In the genomic region with DNA sequence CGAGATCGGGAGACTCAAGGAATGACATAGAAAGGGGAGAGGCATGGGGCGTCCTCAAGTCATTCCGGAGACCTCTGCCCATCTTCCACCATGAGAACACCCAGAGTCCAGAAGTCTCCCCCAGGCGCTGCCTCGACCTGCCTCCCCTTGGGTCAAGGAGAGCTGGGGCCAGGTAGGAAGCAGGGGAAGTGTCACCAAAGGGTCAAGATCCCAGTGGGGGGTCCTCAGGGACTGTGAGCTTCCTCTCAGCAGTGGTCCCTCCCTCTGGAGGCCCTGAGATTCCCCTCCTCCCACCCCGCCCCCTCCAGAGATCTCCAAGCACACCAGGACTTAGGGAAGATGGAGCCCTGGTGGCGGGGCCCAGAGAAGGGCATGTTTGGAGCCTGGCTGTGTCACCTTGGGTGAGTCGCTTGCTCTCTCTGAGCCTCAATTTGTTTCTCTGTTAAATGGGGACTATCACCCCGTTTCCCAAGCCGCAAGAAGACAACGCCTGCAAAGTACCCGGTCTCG, we compare ENCODE assay signal across 8 cellular contexts. TPM values are rescaled to one million over a fixed set of nuclear protein-coding genes. Genes with fewer than 3 reads are reported as not detected.
DNase-seq lines count a peak whose midpoint lies in the region; ATAC-seq and TF ChIP-seq lines count a peak whose summit lies in the region.

No MANE protein-coding gene starts in this region.

- intact Hi-C loops in OCI-LY7 (cut with micrococcal nuclease; ENCODE audit: unreplicated experiment) = no loop called here

- H3K27me3 ChIP-seq in esophagus (ENCODE audit: control insufficient read depth in 1 of 2, insufficient read depth in 2 of 2, low read length in 2 of 2) = peaks cover 0 to 6% of the 10 kb centered on the region in 2 donors

- no peak for TF ChIP-seq CTCF in OCI-LY7 (conservative IDR thresholded peaks at IDR 0.05; ENCODE audit: low read length)
- TF ChIP-seq CTCF in osteocyte (IDR thresholded peaks at IDR 0.05) = no peak

- H3K4me3 Mint-ChIP-seq in osteocyte (ENCODE audit: unreplicated experiment) = peak overlapping the region; percentile 76

- peak overlapping the region; percentile 76 for H3K4me2 ChIP-seq in OCI-LY7 (ENCODE audit: low read length)

- H3K79me2 ChIP-seq in OCI-LY7 (ENCODE audit: insufficient read depth, low read depth, low read length) = no peaks in the 10 kb centered on the region

- H3K36me3 ChIP-seq in OCI-LY7 (ENCODE audit: insufficient read depth, low read length) (no peaks in the 10 kb centered on the region), esophagus (ENCODE audit: control insufficient read depth in 2 of 2, insufficient read depth in 2 of 2, low read length in 1 of 2) (no peaks in the 10 kb centered on the region)

- H3K9me2 ChIP-seq in OCI-LY7 (ENCODE audit: insufficient read depth, low read length) = no peaks in the 10 kb centered on the region

- no peaks in the 10 kb centered on the region for H3K36me3 Mint-ChIP-seq in osteocyte (ENCODE audit: unreplicated experiment)

- POLR2A ChIA-PET in OCI-LY7 (lab: Charles Lee) = no interaction called here

- DNase-seq in Daoy (ENCODE audit: low read depth) = peak; percentile 24
- no peak for DNase-seq in OCI-LY7 (ENCODE audit: low spot score)
- no peak for DNase-seq in osteocyte (ENCODE audit: extremely low spot score, unreplicated experiment)
- DNase-seq in NCI-H345 treated with DMSO at 0.1 percent for 48 hours (lab: John Stamatoyannopoulos, UW; ENCODE audit: unreplicated experiment) = no peak
- DNase-seq in NCI-H2171 (lab: John Stamatoyannopoulos, UW) = no peak

- H3K27me3 Mint-ChIP-seq in osteocyte (ENCODE audit: unreplicated experiment) = no peaks in the 10 kb centered on the region

- H3K27ac ChIP-seq in OCI-LY7 (ENCODE audit: low read depth, low read length, poor library complexity, severe bottlenecking) (no peak overlapping the region), esophagus (ENCODE audit: low read depth in 2 of 2, low read length in 1 of 2) (peak overlapping the region; percentile 44 to 82)

- H3K4me1 ChIP-seq in OCI-LY7 (ENCODE audit: insufficient read depth, low read length, poor library complexity, severe bottlenecking) (peaks cover 29% of the 10 kb centered on the region), esophagus (ENCODE audit: control insufficient read depth in 2 of 2, insufficient read depth in 2 of 2, low read length in 1 of 2) (peaks cover 0 to 7% of the 10 kb centered on the region in 2 donors)

- no peaks in the 10 kb centered on the region for H3K9me3 Mint-ChIP-seq in osteocyte (ENCODE audit: unreplicated experiment)

- peak overlapping the region; percentile 62 for H3K4me3 ChIP-seq in OCI-LY7 (ENCODE audit: low read depth, low read length, poor library complexity, severe bottlenecking)
- H3K4me3 ChIP-seq in esophagus (ENCODE audit: low read depth in 1 of 2, low read length in 2 of 2) = peak overlapping the region; percentile 11 to 50

- ATAC-seq in GM21825 (IDR thresholded peaks at IDR 0.05; ENCODE audit: unreplicated experiment) (no peak), GM21717 (IDR thresholded peaks at IDR 0.05; ENCODE audit: unreplicated experiment) (no peak)

- BruUV-seq in OCI-LY7 (replicated peaks; lab: Mats Ljungman, UMichigan) = no TSS peak

- H3K9me3 ChIP-seq in OCI-LY7 (ENCODE audit: low read length) (no peaks in the 10 kb centered on the region), esophagus (ENCODE audit: control insufficient read depth in 2 of 2, insufficient read depth in 1 of 2, low read depth in 1 of 2, low read length in 1 of 2) (no peaks in the 10 kb centered on the region)

- H4K20me1 ChIP-seq in OCI-LY7 (ENCODE audit: insufficient read depth, low read length) = 0 out of 2 replicates have a peak, but pooled peaks cover 3% of the 10 kb centered on the region

- H2AFZ ChIP-seq in OCI-LY7 (ENCODE audit: low read length) = no peak overlapping the region

- WGBS in esophagus, 2 donors = 5% methylated on average over 14 of the region's 14 CpGs

- peaks cover 18% of the 10 kb centered on the region for H3K4me1 Mint-ChIP-seq in osteocyte (ENCODE audit: unreplicated experiment)

- CTCF ChIA-PET in OCI-LY7 (lab: Charles Lee; ENCODE audit: unreplicated experiment) = no interaction called here

- peak overlapping the region; percentile 32 for H3K27ac Mint-ChIP-seq in osteocyte (ENCODE audit: unreplicated experiment)

RNA-seq across cellular contexts. Expression of a gene that starts 0.9 kb away (rescaled TPM):
- total RNA-seq in Daoy (2014; rRNA removed; shearing (Covaris generic)) = 0.30 and 0.91 TPM in 2 replicates
- 0.10 and 0.44 TPM in 2 replicates for total RNA-seq in OCI-LY7 (2014; rRNA removed; shearing (Covaris generic))
- total RNA-seq in OCI-LY7 (2022) (not detected in 2 replicates), osteocyte (11.2 and 11.5 TPM in 2 replicates)
- 1 to 10 TPM; 1.1 to 3.2 TPM for polyA plus RNA-seq in esophagus

RNA-seq across cellular contexts. Expression of a gene that starts 24.1 kb away (rescaled TPM):
- total RNA-seq in Daoy (2014; rRNA removed; shearing (Covaris generic)) = not detected in 2 replicates
- not detected in 2 replicates for total RNA-seq in OCI-LY7 (2014; rRNA removed; shearing (Covaris generic))
- total RNA-seq in OCI-LY7 (2022) (not detected in 2 replicates), osteocyte (not detected in 2 replicates)
- polyA plus RNA-seq in esophagus = not detected

RNA-seq across cellular contexts. Expression of a gene that starts 35.2 kb away (rescaled TPM):
- 0.12 and 0.34 TPM in 2 replicates for total RNA-seq in Daoy (2014; rRNA removed; shearing (Covaris generic))
- 0.25 and 0.26 TPM in 2 replicates for total RNA-seq in OCI-LY7 (2014; rRNA removed; shearing (Covaris generic))
- total RNA-seq in OCI-LY7 (2022) (not detected in 2 replicates), osteocyte (0.31 and 0.38 TPM in 2 replicates)
- polyA plus RNA-seq in esophagus = under 1 TPM; 0.47 to 0.86 TPM

RNA-seq across cellular contexts. Expression of a gene that starts 56.9 kb away (rescaled TPM):
- total RNA-seq in Daoy (2014; rRNA removed; shearing (Covaris generic)) = 15.3 and 22.9 TPM in 2 replicates
- 30.5 and 34.3 TPM in 2 replicates for total RNA-seq in OCI-LY7 (2014; rRNA removed; shearing (Covaris generic))
- 89.2 and 101 TPM in 2 replicates for total RNA-seq in OCI-LY7 (2022)
- 10 to 100 TPM; 30.1 to 34.7 TPM for polyA plus RNA-seq in esophagus
- total RNA-seq in osteocyte = 41.9 and 43.9 TPM in 2 replicates

RNA-seq across cellular contexts. Expression of a gene that starts 58.9 kb away (rescaled TPM):
- 137 and 163 TPM in 2 replicates for total RNA-seq in Daoy (2014; rRNA removed; shearing (Covaris generic))
- 175 and 205 TPM in 2 replicates for total RNA-seq in OCI-LY7 (2014; rRNA removed; shearing (Covaris generic))
- total RNA-seq in OCI-LY7 (2022) = 198 and 246 TPM in 2 replicates
- 10 to 100 TPM; 87.0 to 90.8 TPM for polyA plus RNA-seq in esophagus
- 167 and 168 TPM in 2 replicates for total RNA-seq in osteocyte
